In genomic region chr20:37915800-37916570, GRCh38 we compare ENCODE assay signal across 15 cellular contexts. TPM values are rescaled to one million over a fixed set of nuclear protein-coding genes. Genes with fewer than 3 reads are reported as not detected.
DNase-seq lines count a peak whose midpoint lies in the region; ATAC-seq and TF ChIP-seq lines count a peak whose summit lies in the region.
"Had no signal": no experiment of that assay in that cellular context is flagged by ENCODE, and none has a peak within 500 bp of the region (broad histone marks: within the 10 kb centered on the region; RNA-seq: fewer than 3 reads in every experiment).

No MANE protein-coding gene starts in this region.

- H3K4me1 Mint-ChIP-seq in endodermal cell, result peaks cover 34% of the 10 kb centered on the region
- peaks cover 13% of the 10 kb centered on the region for H3K4me1 Mint-ChIP-seq in activated CD4-positive, alpha-beta memory T cell treated with anti-CD3 and anti-CD28 coated beads for 36 hours (ENCODE audit: low read depth)
- H3K4me1 Mint-ChIP-seq in CD4-positive, alpha-beta memory T cell, result peaks cover 6 to 11% (median 8%) of the 10 kb centered on the region in 4 donors

- peak; percentile 77 for DNase-seq in BE2C
- DNase-seq in IMR-90, result no peak
- DNase-seq in endodermal cell, result peak; percentile 71
- DNase-seq in mesendoderm, result peak; percentile 84
- no peak for DNase-seq in activated CD4-positive, alpha-beta T cell treated with anti-CD3 and anti-CD28 coated beads for 4 hours
- no peak for DNase-seq in activated CD4-positive, alpha-beta memory T cell treated with anti-CD3 and anti-CD28 coated beads for 36 hours
- DNase-seq in CD4-positive, alpha-beta memory T cell, result no peak
- DNase-seq: hippocampal formation; natural killer cell; stimulated activated CD4-positive, alpha-beta T cell treated with anti-CD3 and anti-CD28 coated beads, Interleukin-4, amount 100 ng/mL, for 4 hours had no signal

- no peak for TF ChIP-seq POLR2A in IMR-90 (IDR thresholded peaks at IDR 0.05; ENCODE audit: low read depth, low read length)

- no peaks in the 10 kb centered on the region for H3K27me3 ChIP-seq in BE2C
- peaks cover 93% of the 10 kb centered on the region for H3K27me3 ChIP-seq in IMR-90 (ENCODE audit: control insufficient read depth, insufficient read depth, low read length)
- H3K27me3 ChIP-seq in endodermal cell (ENCODE audit: control insufficient read depth, insufficient read depth, low read length, poor library complexity, severe bottlenecking), result peaks cover 17% of the 10 kb centered on the region
- H3K27me3 ChIP-seq in mesendoderm (ENCODE audit: insufficient read depth, low read length, poor library complexity), result no peaks in the 10 kb centered on the region
- H3K27me3 ChIP-seq in CD4-positive, alpha-beta memory T cell (ENCODE audit: insufficient read depth, low read length), result peaks cover 3% of the 10 kb centered on the region

- WGBS in IMR-90 (ENCODE audit: extremely low coverage in 2 of 2, insufficient read length in 1 of 2), 2 experiments, result 20% methylated on average over 1 of the region's 21 CpGs; no CpG with 5 or more reads in 1 of the 2 experiments
- 39 to 48% methylated on average over 7 to 21 of the region's 21 CpGs for WGBS in endodermal cell (ENCODE audit: insufficient coverage in 1 of 2, insufficient read length in 1 of 2), 2 experiments
- no CpG with 5 or more reads among the region's 21 CpGs for WGBS in mesendoderm (ENCODE audit: extremely low coverage, insufficient coverage, low lambda C conversion rate)

- TF ChIP-seq CTCF in BE2C (IDR thresholded peaks at IDR 0.05; ENCODE audit: low read depth, low read length), result no peak
- TF ChIP-seq CTCF in IMR-90 (conservative IDR thresholded peaks at IDR 0.05; ENCODE audit: low read depth, low read length), result no peak
- TF ChIP-seq CTCF in endodermal cell (conservative IDR thresholded peaks at IDR 0.05), result no peak

- H2AK5ac ChIP-seq in IMR-90 (ENCODE audit: low read depth, low read length) (no peak overlapping the region), mesendoderm (ENCODE audit: low read length) (no peak overlapping the region)

- H4K8ac ChIP-seq in IMR-90 (ENCODE audit: low read depth in 2 of 2, low read length in 2 of 2) (no peak overlapping the region), mesendoderm (ENCODE audit: low read depth, low read length) (no peak overlapping the region)

- in situ Hi-C loops in IMR-90 (cut with MboI; ENCODE audit: low sequenced_read_pairs), result no loop called here

- intact Hi-C loops in IMR-90 (cut with micrococcal nuclease), result no loop called here
- intact Hi-C loops in activated CD4-positive, alpha-beta memory T cell treated with anti-CD3 and anti-CD28 coated beads for 36 hours (cut with micrococcal nuclease), result no loop called here
- intact Hi-C loops in CD4-positive, alpha-beta memory T cell (cut with micrococcal nuclease), result no loop called here

- H3K18ac ChIP-seq in IMR-90 (ENCODE audit: low read depth, low read length) (no peak overlapping the region), mesendoderm (ENCODE audit: low read length) (peak overlapping the region; percentile 45)

- H3K4me3 Mint-ChIP-seq in endodermal cell, result peak overlapping the region; percentile 53
- H3K4me3 Mint-ChIP-seq in activated CD4-positive, alpha-beta memory T cell treated with anti-CD3 and anti-CD28 coated beads for 36 hours, result no peak overlapping the region
- peak overlapping the region in 1 of 8 donors; percentile 49 for H3K4me3 Mint-ChIP-seq in CD4-positive, alpha-beta memory T cell
- H3K4me3 Mint-ChIP-seq: activated T-helper 17 cell treated with anti-CD3 and anti-CD28 coated beads, Interleukin-2, amount 50 U/mL, for 72 hours; dendritic cell treated with granulocyte-macrophage colony-stimulating factor and Interleukin-4, amounts not matched to agents 40 ng/mL and 50 ng/mL, for 4 days; natural killer cell had no signal

- H3K4me1 ChIP-seq in BE2C (peaks cover 55% of the 10 kb centered on the region), IMR-90 (ENCODE audit: control insufficient read depth, insufficient read depth, low read length) (no peaks in the 10 kb centered on the region; the same call in 1 of the 2 replicates), endodermal cell (ENCODE audit: control insufficient read depth, insufficient read depth, low read length) (peaks cover 5% of the 10 kb centered on the region), mesendoderm (ENCODE audit: control insufficient read depth, low read depth, low read length) (peaks cover 6% of the 10 kb centered on the region)
- peaks cover 7% of the 10 kb centered on the region for H3K4me1 ChIP-seq in CD4-positive, alpha-beta memory T cell (ENCODE audit: insufficient read depth, low read length)

- no peaks in the 10 kb centered on the region for H3K79me1 ChIP-seq in IMR-90 (ENCODE audit: low read depth in 1 of 2, low read length in 2 of 2)
- H3K79me1 ChIP-seq in mesendoderm (ENCODE audit: low read length), result no peaks in the 10 kb centered on the region

- no peaks in the 10 kb centered on the region for H3K9me3 Mint-ChIP-seq in endodermal cell
- no peaks in the 10 kb centered on the region for H3K9me3 Mint-ChIP-seq in activated CD4-positive, alpha-beta memory T cell treated with anti-CD3 and anti-CD28 coated beads for 36 hours
- no peaks in the 10 kb centered on the region for H3K9me3 Mint-ChIP-seq in CD4-positive, alpha-beta memory T cell
- H3K9me3 Mint-ChIP-seq: activated T-helper 17 cell treated with anti-CD3 and anti-CD28 coated beads, Interleukin-2, amount 50 U/mL, for 72 hours; dendritic cell treated with granulocyte-macrophage colony-stimulating factor and Interleukin-4, amounts not matched to agents 40 ng/mL and 50 ng/mL, for 4 days; natural killer cell had no signal

- H2AK9ac ChIP-seq in IMR-90 (replicated peaks; ENCODE audit: low read depth, low read length, poor library complexity), result no peak overlapping the region

- H3K27ac ChIP-seq in IMR-90 (ENCODE audit: insufficient read depth, low read length), result no peak overlapping the region
- H3K27ac ChIP-seq in endodermal cell (ENCODE audit: low read depth, low read length), result no peak overlapping the region
- H3K27ac ChIP-seq in mesendoderm (ENCODE audit: low read depth, low read length), result no peak overlapping the region
- H3K27ac ChIP-seq in CD4-positive, alpha-beta memory T cell (ENCODE audit: low read depth, low read length), result no peak overlapping the region
- H3K27ac ChIP-seq: thoracic aorta, VCaP had no signal

- POLR2A ChIA-PET in IMR-90 (lab: Charles Lee; ENCODE audit: unreplicated experiment), result no interaction called here
- POLR2A ChIA-PET in activated CD4-positive, alpha-beta memory T cell treated with anti-CD3 and anti-CD28 coated beads for 36 hours (lab: Charles Lee), result no interaction called here
- POLR2A ChIA-PET in CD4-positive, alpha-beta memory T cell (lab: Charles Lee; ENCODE audit: partially characterized antibody), result no interaction called here

- H3K4ac ChIP-seq in IMR-90 (ENCODE audit: low read depth, low read length) (no peak overlapping the region), mesendoderm (ENCODE audit: low read depth, low read length) (no peak overlapping the region)

- no peak overlapping the region for H4K91ac ChIP-seq in IMR-90 (ENCODE audit: insufficient read depth, low read depth, low read length)

- dilution Hi-C loops in IMR-90 (cut with HindIII; ENCODE audit: low sequenced_read_pairs, unreplicated experiment), result no loop called here

- no TSS peak for BruUV-seq in IMR-90 (replicated peaks; lab: Mats Ljungman, UMichigan)

- H4K5ac ChIP-seq in IMR-90 (ENCODE audit: low read depth, low read length), result no peak overlapping the region
- no peak overlapping the region for H4K5ac ChIP-seq in mesendoderm (ENCODE audit: low read length)

- H3K9ac ChIP-seq in IMR-90 (ENCODE audit: low read depth, low read length) (no peak overlapping the region), endodermal cell (ENCODE audit: extremely low read depth, low read length, poor library complexity, severe bottlenecking) (no peak overlapping the region), mesendoderm (ENCODE audit: low read length) (peak overlapping the region; percentile 39)

- H3K27ac Mint-ChIP-seq in endodermal cell, result peak overlapping the region; percentile 48
- no peak overlapping the region for H3K27ac Mint-ChIP-seq in activated CD4-positive, alpha-beta memory T cell treated with anti-CD3 and anti-CD28 coated beads for 36 hours
- H3K27ac Mint-ChIP-seq in CD4-positive, alpha-beta memory T cell, result peak overlapping the region in 1 of 7 donors; percentile 56
- H3K27ac Mint-ChIP-seq: activated T-helper 17 cell treated with anti-CD3 and anti-CD28 coated beads, Interleukin-2, amount 50 U/mL, for 72 hours; dendritic cell treated with granulocyte-macrophage colony-stimulating factor and Interleukin-4, amounts not matched to agents 40 ng/mL and 50 ng/mL, for 4 days had no signal

- H3K23ac ChIP-seq in IMR-90 (ENCODE audit: low read depth, low read length) (no peak overlapping the region), mesendoderm (ENCODE audit: low read length) (no peak overlapping the region)

- H3K56ac ChIP-seq in IMR-90 (ENCODE audit: extremely low read depth, insufficient read depth, low read length), result no peak overlapping the region
- H3K56ac ChIP-seq in mesendoderm (ENCODE audit: low read length), result peak overlapping the region; percentile 87

- no peak overlapping the region for H3K14ac ChIP-seq in IMR-90 (replicated peaks; ENCODE audit: low read depth, low read length)

- no peak overlapping the region for H2BK5ac ChIP-seq in IMR-90 (ENCODE audit: low read depth, low read length, poor library complexity, severe bottlenecking)
- H2BK5ac ChIP-seq in mesendoderm (ENCODE audit: low read length), result no peak overlapping the region

- H3K36me3 Mint-ChIP-seq in endodermal cell (ENCODE audit: low read depth), result no peaks in the 10 kb centered on the region
- no peaks in the 10 kb centered on the region for H3K36me3 Mint-ChIP-seq in activated CD4-positive, alpha-beta memory T cell treated with anti-CD3 and anti-CD28 coated beads for 36 hours
- no peaks in the 10 kb centered on the region for H3K36me3 Mint-ChIP-seq in CD4-positive, alpha-beta memory T cell
- H3K36me3 Mint-ChIP-seq: natural killer cell had no signal

- no peaks in the 10 kb centered on the region for H3K36me3 ChIP-seq in BE2C
- no peaks in the 10 kb centered on the region for H3K36me3 ChIP-seq in IMR-90 (ENCODE audit: control insufficient read depth, insufficient read depth, low read length)
- H3K36me3 ChIP-seq in endodermal cell (ENCODE audit: control insufficient read depth, insufficient read depth, low read length), result no peaks in the 10 kb centered on the region
- no peaks in the 10 kb centered on the region for H3K36me3 ChIP-seq in mesendoderm (ENCODE audit: control insufficient read depth, insufficient read depth, low read length)
- no peaks in the 10 kb centered on the region for H3K36me3 ChIP-seq in CD4-positive, alpha-beta memory T cell (ENCODE audit: insufficient read depth, low read length)
- H3K36me3 ChIP-seq: thoracic aorta had no signal

- H3K79me2 ChIP-seq in mesendoderm (ENCODE audit: control insufficient read depth, insufficient read depth, low read length), result no peaks in the 10 kb centered on the region

- H3K27me3 Mint-ChIP-seq in endodermal cell (ENCODE audit: insufficient read depth), result peaks cover 32% of the 10 kb centered on the region
- H3K27me3 Mint-ChIP-seq in activated CD4-positive, alpha-beta memory T cell treated with anti-CD3 and anti-CD28 coated beads for 36 hours, result peaks cover 43% of the 10 kb centered on the region
- H3K27me3 Mint-ChIP-seq in CD4-positive, alpha-beta memory T cell, result peaks cover 9 to 30% of the 10 kb centered on the region in 2 donors

- H3K9me1 ChIP-seq in IMR-90 (ENCODE audit: insufficient read depth, low read length), result no peaks in the 10 kb centered on the region

- peak overlapping the region; percentile 45 for H3K4me3 ChIP-seq in BE2C (ENCODE audit: low read depth, low read length)
- no peak overlapping the region for H3K4me3 ChIP-seq in IMR-90 (ENCODE audit: insufficient read depth, low read depth, low read length)
- no peak overlapping the region for H3K4me3 ChIP-seq in endodermal cell (ENCODE audit: low read length)
- no peak overlapping the region for H3K4me3 ChIP-seq in mesendoderm (ENCODE audit: low read length)
- H3K4me3 ChIP-seq in CD4-positive, alpha-beta memory T cell (ENCODE audit: low read length in 2 of 2), result no peak overlapping the region

- no peaks in the 10 kb centered on the region for H4K20me1 ChIP-seq in IMR-90 (ENCODE audit: insufficient read depth, low read length)

- TF ChIP-seq RAD21 in IMR-90 (IDR thresholded peaks at IDR 0.05; ENCODE audit: low read length), result no peak

- no peaks in the 10 kb centered on the region for H3K9me3 ChIP-seq in BE2C
- H3K9me3 ChIP-seq in IMR-90 (ENCODE audit: control insufficient read depth, insufficient read depth, low read length), result no peaks in the 10 kb centered on the region
- no peaks in the 10 kb centered on the region for H3K9me3 ChIP-seq in endodermal cell (ENCODE audit: control insufficient read depth, low read length)
- H3K9me3 ChIP-seq in CD4-positive, alpha-beta memory T cell (ENCODE audit: control insufficient read depth in 1 of 2, low read length in 2 of 2), result no peaks in the 10 kb centered on the region
- H3K9me3 ChIP-seq: thoracic aorta had no signal

- CTCF ChIA-PET in IMR-90 (lab: Yijun Ruan, JAX), result no interaction called here
- CTCF ChIA-PET in activated CD4-positive, alpha-beta memory T cell treated with anti-CD3 and anti-CD28 coated beads for 36 hours (lab: Charles Lee), result no interaction called here
- CTCF ChIA-PET in CD4-positive, alpha-beta memory T cell (lab: Charles Lee; ENCODE audit: partially characterized antibody), result no interaction called here

- H2AFZ ChIP-seq in IMR-90 (replicated peaks; ENCODE audit: low read length, poor library complexity), result peak overlapping the region; percentile 46

- H3K4me2 ChIP-seq in IMR-90 (ENCODE audit: low read depth, low read length) (no peak overlapping the region), mesendoderm (ENCODE audit: low read length) (peak overlapping the region; percentile 9)

- H2BK15ac ChIP-seq in IMR-90 (ENCODE audit: low read depth, low read length) (no peak overlapping the region), mesendoderm (replicated peaks; ENCODE audit: low read depth) (no peak overlapping the region)

- no peak overlapping the region for H2BK20ac ChIP-seq in IMR-90 (ENCODE audit: low read depth, low read length)

- ATAC-seq in IMR-90 (ENCODE audit: low read depth) (no peak), GM21447 (IDR thresholded peaks at IDR 0.05; ENCODE audit: unreplicated experiment) (no peak)
- ATAC-seq: activated T-helper 17 cell treated with anti-CD3 and anti-CD28 coated beads, Interleukin-2, amount 50 U/mL, for 72 hours had no signal

- no peak overlapping the region for H2BK120ac ChIP-seq in IMR-90 (ENCODE audit: low read depth, low read length)
- H2BK120ac ChIP-seq in mesendoderm (ENCODE audit: low read depth, low read length), result no peak overlapping the region

RNA-seq across cellular contexts. Expression of gene VSTM2L, which starts 13.1 kb away (rescaled TPM):
- 1.9 TPM for polyA plus RNA-seq in BE2C (2012; ENCODE audit: insufficient read depth, insufficient read length, low read depth)
- total RNA-seq in IMR-90 (2012; rRNA removed), result under 0.01 and 0.18 TPM in 2 replicates
- polyA plus RNA-seq in IMR-90 (2012; rRNA removed), result 0.19 and 0.57 TPM in 2 replicates
- 0.41 and 0.70 TPM in 2 replicates for polyA plus RNA-seq in IMR-90 (2012; cell fraction: cytosol; rRNA removed)
- polyA plus RNA-seq in IMR-90 (2012; cell fraction: nucleus; rRNA removed; ENCODE audit: low replicate concordance), result 0.18 and 0.34 TPM in 2 replicates
- 1 to 10 TPM; 1.4 to 2.9 TPM for total RNA-seq in endodermal cell
- 27.8 TPM for polyA plus RNA-seq in endodermal cell (2013, experiment 1 of 2)
- 22.4 TPM for polyA plus RNA-seq in endodermal cell (2013, experiment 2 of 2)
- polyA plus RNA-seq in mesendoderm (2013, experiment 1 of 2), result 0.10 TPM
- polyA plus RNA-seq in mesendoderm (2013, experiment 2 of 2), result 0.31 TPM
- total RNA-seq in activated CD4-positive, alpha-beta memory T cell treated with anti-CD3 and anti-CD28 coated beads for 36 hours, result not detected
- not detected for total RNA-seq in CD4-positive, alpha-beta memory T cell
- not detected for polyA plus RNA-seq in CD4-positive, alpha-beta memory T cell
- total RNA-seq: activated T-helper 17 cell treated with anti-CD3 and anti-CD28 coated beads, Interleukin-2, amount 50 U/mL, for 72 hours had no signal

Comparison
In these comparisons a context has a peak if more than half of its experiments do, and no peak if none do; other contexts are left out.
1. DNase-seq: peak in BE2C (single experiment), endodermal cell (single experiment) and mesendoderm (single experiment); none in IMR-90 (single experiment), activated CD4-positive, alpha-beta T cell treated with anti-CD3 and anti-CD28 coated beads for 4 hours (0 of 2), activated CD4-positive, alpha-beta memory T cell treated with anti-CD3 and anti-CD28 coated beads for 36 hours (single experiment) and CD4-positive, alpha-beta memory T cell (0 of 5).